24 cellular contexts compared by ENCODE assay signal in the genomic region with DNA sequence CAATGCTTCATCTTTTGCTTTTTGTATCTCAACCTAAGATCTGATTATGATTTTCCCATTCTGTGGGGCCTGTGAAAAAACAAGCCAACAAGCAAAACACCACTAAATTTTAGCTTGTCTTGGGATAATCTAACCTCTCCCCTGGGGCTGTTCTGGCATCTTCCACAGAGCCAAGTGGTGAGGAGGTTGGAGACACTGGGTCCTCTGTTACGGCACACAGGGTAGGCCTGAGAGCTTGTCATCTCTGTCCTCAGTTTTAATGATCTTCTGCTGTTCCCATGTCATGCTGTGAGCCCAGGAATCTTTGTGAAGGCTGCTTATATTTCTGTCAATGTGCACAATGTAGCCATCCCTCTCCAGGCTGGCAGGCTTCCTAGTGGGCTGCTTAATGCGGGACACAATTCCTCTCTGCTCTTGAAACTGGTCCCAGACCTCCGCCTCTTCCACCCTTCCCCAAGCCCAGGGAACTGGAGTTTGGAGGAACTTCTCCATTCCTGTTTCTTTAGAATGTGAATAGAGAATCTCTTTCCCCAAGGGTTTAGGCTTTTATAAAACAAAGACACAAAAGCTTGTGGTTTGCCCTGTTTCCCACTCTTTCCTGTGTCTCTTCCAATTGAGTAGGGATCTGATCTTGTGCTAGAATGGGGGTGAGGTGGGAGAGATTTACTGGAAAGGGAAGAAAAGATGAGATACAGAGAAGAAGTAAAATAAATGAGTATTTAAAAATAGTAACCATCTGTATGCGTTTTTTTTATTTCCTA. TPM values are rescaled to one million over a fixed set of nuclear protein-coding genes. Genes with fewer than 3 reads are reported as not detected.
DNase-seq lines count a peak whose midpoint lies in the region; ATAC-seq and TF ChIP-seq lines count a peak whose summit lies in the region.
"Had no signal": no experiment of that assay in that cellular context is flagged by ENCODE, and none has a peak within 500 bp of the region (broad histone marks: within the 10 kb centered on the region; RNA-seq: fewer than 3 reads in every experiment).

No MANE protein-coding gene starts in this region.

- 49 to 54% methylated on average over 4 of the region's 4 CpGs for WGBS in testis, 2 donors

- intact Hi-C loops in testis (cut with DNase I; ENCODE audit: low total_unique reads) = no loop called here

- no peaks in the 10 kb centered on the region for H3K27me3 ChIP-seq in testis
- H3K27me3 ChIP-seq: body of pancreas, left lung, neutrophil, thyroid gland had no signal

- no peak for TF ChIP-seq POLR2A in testis (IDR thresholded peaks at IDR 0.05)

- ATAC-seq in HG03460 (IDR thresholded peaks at IDR 0.05; ENCODE audit: unreplicated experiment) (no peak), HG03045 (IDR thresholded peaks at IDR 0.05; ENCODE audit: unreplicated experiment) (no peak)
- ATAC-seq: activated CD8-positive, alpha-beta memory T cell treated with anti-CD3 and anti-CD28 coated beads, Interleukin-2, amount 10 ng/mL, durations not matched to agents 7 days and 5 days; body of pancreas; CD8-positive, alpha-beta T cell; left lung; Panc1; psoas muscle; stimulated activated memory B cell treated with anti-CD40 and anti-IgM and Interleukin-4, amounts not matched to agents 10 μg/mL and 1 μg/mL and 100 μg/mL, for 72 hours had no signal

- no peak for TF ChIP-seq CTCF in testis (IDR thresholded peaks at IDR 0.05)

- peak; percentile 3 to 42 for DNase-seq in NCI-H446 (lab: John Stamatoyannopoulos, UW)
- no peak for DNase-seq in NCI-H446 treated with DMSO at 0.1 percent for 48 hours (lab: John Stamatoyannopoulos, UW)
- peak; percentile 12 for DNase-seq in cerebellum (ENCODE audit: low spot score)
- DNase-seq in midbrain (lab: John Stamatoyannopoulos, UW) = peak; percentile 41
- DNase-seq in testis = peak; percentile 25
- DNase-seq in kidney glomerular epithelial cell (lab: John Stamatoyannopoulos, UW) = no peak
- DNase-seq: activated CD4-positive, alpha-beta T cell treated with anti-CD3 and anti-CD28 coated beads, Interleukin-2, amount 10 ng/mL, durations not matched to agents 7 days and 5 days; activated CD8-positive, alpha-beta memory T cell treated with anti-CD3 and anti-CD28 coated beads, Interleukin-2, amount 10 ng/mL, durations not matched to agents 7 days and 5 days; body of pancreas; CD8-positive, alpha-beta T cell; GF-D8; left lung; NCI-H510A; psoas muscle; SK-N-SH; small intestine; thyroid gland had no signal

- H3K36me3 ChIP-seq in testis (ENCODE audit: low read depth, missing control alignments) = no peaks in the 10 kb centered on the region
- H3K36me3 ChIP-seq: left lung, neutrophil, thyroid gland had no signal

- H3K9me3 ChIP-seq in testis = no peaks in the 10 kb centered on the region
- H3K9me3 ChIP-seq: body of pancreas, neutrophil, psoas muscle, SK-N-SH, thyroid gland had no signal

- no peaks in the 10 kb centered on the region for H3K4me1 ChIP-seq in testis
- H3K4me1 ChIP-seq: body of pancreas, psoas muscle had no signal

- H3K4me3 ChIP-seq in testis = no peak overlapping the region
- H3K4me3 ChIP-seq: body of pancreas, left lung, psoas muscle, thyroid gland had no signal

- H3K27ac ChIP-seq in testis = no peak overlapping the region
- H3K27ac ChIP-seq: 22Rv1, body of pancreas, neutrophil, psoas muscle, thyroid gland had no signal

RNA-seq across cellular contexts. Expression of gene SEMA6A, which starts 30.9 kb away (rescaled TPM):
- total RNA-seq in cerebellum = 181 TPM
- 10 to 100 TPM; 52.0 to 67.6 TPM for total RNA-seq in testis
- polyA plus RNA-seq in testis (ENCODE audit: insufficient read depth, low read depth, low replicate concordance) = 17.4 TPM
- total RNA-seq: activated CD4-positive, alpha-beta T cell treated with anti-CD3 and anti-CD28 coated beads, Interleukin-2, amount 10 ng/mL, durations not matched to agents 7 days and 5 days; CD8-positive, alpha-beta T cell; T-helper 2 cell treated with Interferon-gamma antibody and Interleukin-4, amounts not matched to agents 100 ng/mL and 5 ng/mL, for 36 hours had no signal

Comparison
In these comparisons a context has a peak if more than half of its experiments do, and no peak if none do; other contexts are left out.
1. DNase-seq: peak in NCI-H446 (2 of 2), cerebellum (single experiment), midbrain (single experiment) and testis (single experiment); none in NCI-H446 treated with DMSO at 0.1 percent for 48 hours (single experiment) and kidney glomerular epithelial cell (single experiment).